Comparison of ENCODE assay signal across 7 cellular contexts in genomic region chr17:16817940-16818339, GRCh38.
DNase-seq lines count a peak whose midpoint lies in the region; ATAC-seq, FAIRE-seq and TF ChIP-seq lines count a peak whose summit lies in the region.
"Not testable (repeated sequence)": the region's sequence is repeated elsewhere in the genome, so short reads cannot be mapped to it uniquely, and the experiment has no call there.

No MANE protein-coding gene starts in this region.

- not testable (repeated sequence) for H3K4me3 ChIP-seq in A549; bronchial epithelial cell (ENCODE audit: low read depth, low read length); endodermal cell (ENCODE audit: low read length); osteoblast (ENCODE audit: insufficient read depth, low read length)

- H3K4me2 ChIP-seq in A549; osteoblast (ENCODE audit: insufficient read depth, low read length): not testable (repeated sequence)

- H3K4me1 ChIP-seq in A549; endodermal cell (ENCODE audit: control insufficient read depth, insufficient read depth, low read length); osteoblast (ENCODE audit: insufficient read depth, low read length): not testable (repeated sequence)

- TF ChIP-seq RAD21 in A549 (conservative IDR thresholded peaks at IDR 0.05 in 1 of 2, IDR thresholded peaks at IDR 0.05 in 1 of 2), result not testable (repeated sequence)

- 58% methylated on average over 7 of the region's 7 CpGs for WGBS in A549 (ENCODE audit: missing lambda C conversion rate)
- WGBS in endodermal cell (ENCODE audit: insufficient coverage in 1 of 2, insufficient read length in 1 of 2), 2 experiments, result 89 to 100% methylated on average over 4 to 7 of the region's 7 CpGs

- FAIRE-seq in A549 (lab: Jason Lieb, UNC) (peak; percentile 32), HTR-8/SVneo (lab: Jason Lieb, UNC) (peak; percentile 59), bronchial epithelial cell (lab: Jason Lieb, UNC) (peak; percentile 18)

- H3K36me3 ChIP-seq in bronchial epithelial cell (ENCODE audit: control insufficient read depth, insufficient read depth, low read length); endodermal cell (ENCODE audit: control insufficient read depth, insufficient read depth, low read length); osteoblast (ENCODE audit: insufficient read depth, low read length): not testable (repeated sequence)

- peaks cover 25% of the 10 kb centered on the region for H3K4me1 Mint-ChIP-seq in endodermal cell
- not testable (repeated sequence) for H3K4me1 Mint-ChIP-seq in type B pancreatic cell (ENCODE audit: unreplicated experiment)

- TF ChIP-seq CTCF in A549 (IDR thresholded peaks at IDR 0.05); bronchial epithelial cell (IDR thresholded peaks at IDR 0.05; ENCODE audit: insufficient read depth, low read length, severe bottlenecking); endodermal cell (conservative IDR thresholded peaks at IDR 0.05); osteoblast (IDR thresholded peaks at IDR 0.05; ENCODE audit: extremely low read depth, low read depth, low read length); type B pancreatic cell (conservative IDR thresholded peaks at IDR 0.05): not testable (repeated sequence)

- H3K4me3 Mint-ChIP-seq in endodermal cell, type B pancreatic cell: not testable (repeated sequence)

- not testable (repeated sequence) for ATAC-seq in A549

- H3K27me3 Mint-ChIP-seq in endodermal cell (ENCODE audit: insufficient read depth) (peaks cover 27% of the 10 kb centered on the region), type B pancreatic cell (peaks cover 38% of the 10 kb centered on the region)

- H3K9ac ChIP-seq in endodermal cell (ENCODE audit: extremely low read depth, low read length, poor library complexity, severe bottlenecking), result not testable (repeated sequence)

- not testable (repeated sequence) for H4K20me1 ChIP-seq in osteoblast (ENCODE audit: insufficient read depth, low read length)

- H3K79me2 ChIP-seq in osteoblast (ENCODE audit: insufficient read depth, low read length), result not testable (repeated sequence)

- H3K9me3 ChIP-seq in A549; endodermal cell (ENCODE audit: control insufficient read depth, low read length); osteoblast (ENCODE audit: low read depth, low read length): not testable (repeated sequence)

- not testable (repeated sequence) for H2AFZ ChIP-seq in osteoblast (ENCODE audit: low read length)

- H3K36me3 Mint-ChIP-seq in endodermal cell (ENCODE audit: low read depth); type B pancreatic cell: not testable (repeated sequence)

- not testable (repeated sequence) for DNase-seq in A549 (ENCODE audit: low read depth in 1 of 2, low spot score in 1 of 2); HTR-8/SVneo (ENCODE audit: insufficient read length, low spot score); bronchial epithelial cell (ENCODE audit: low read depth); endodermal cell
- peak; percentile 50 for DNase-seq in islet precursor cell
- DNase-seq in osteoblast (ENCODE audit: insufficient read length, low spot score, missing footprints), result peak; percentile 1
- peak; percentile 68 for DNase-seq in type B pancreatic cell (ENCODE audit: extremely low spot score, unreplicated experiment)

- not testable (repeated sequence) for H3K27me3 ChIP-seq in bronchial epithelial cell (ENCODE audit: control insufficient read depth, insufficient read depth, low read length); endodermal cell (ENCODE audit: control insufficient read depth, insufficient read depth, low read length, poor library complexity, severe bottlenecking)
- H3K27me3 ChIP-seq in osteoblast (ENCODE audit: insufficient read depth, low read length), result peaks cover 14% of the 10 kb centered on the region

- H3K27ac Mint-ChIP-seq in endodermal cell, result peak overlapping the region; percentile 41
- not testable (repeated sequence) for H3K27ac Mint-ChIP-seq in type B pancreatic cell

- TF ChIP-seq POLR2A in A549 (IDR thresholded peaks at IDR 0.05; ENCODE audit: low read length), result not testable (repeated sequence)

- not testable (repeated sequence) for H3K27ac ChIP-seq in A549; endodermal cell (ENCODE audit: low read depth, low read length); osteoblast (ENCODE audit: low read depth, low read length)

- POLR2A ChIA-PET in A549 (lab: Yijun Ruan, JAX), result not testable (repeated sequence)

- not testable (repeated sequence) for H3K9me3 Mint-ChIP-seq in endodermal cell, type B pancreatic cell

- TF ChIP-seq EP300 in A549 (IDR thresholded peaks at IDR 0.05), result not testable (repeated sequence)

- CTCF ChIA-PET in A549 (lab: Yijun Ruan, JAX), result not testable (repeated sequence)
